Comparison of ENCODE assay signal across 23 cellular contexts in genomic region chr1:36467708-36468455, GRCh38. TPM values are rescaled to one million over a fixed set of nuclear protein-coding genes. Genes with fewer than 3 reads are reported as not detected.
DNase-seq lines count a peak whose midpoint lies in the region; ATAC-seq, FAIRE-seq and TF ChIP-seq lines count a peak whose summit lies in the region.
"Had no signal": no experiment of that assay in that cellular context is flagged by ENCODE, and none has a peak within 500 bp of the region (broad histone marks: within the 10 kb centered on the region; RNA-seq: fewer than 3 reads in every experiment).

No MANE protein-coding gene starts in this region.

- no peak overlapping the region for H3K4me3 ChIP-seq in IMR-90 (ENCODE audit: insufficient read depth, low read depth, low read length)
- no peak overlapping the region for H3K4me3 ChIP-seq in H1 (ENCODE audit: extremely low read depth in 1 of 4, insufficient read depth in 2 of 4, low read depth in 3 of 4, low read length in 4 of 4)
- H3K4me3 ChIP-seq in neuronal stem cell (ENCODE audit: low read length in 2 of 2) = no peak overlapping the region
- H3K4me3 ChIP-seq: BLaER1, SJSA1 had no signal

- CTCF ChIA-PET in IMR-90 (lab: Yijun Ruan, JAX) (no interaction called here), H1 (lab: Charles Lee; ENCODE audit: partially characterized antibody) (interaction anchor here (1.0 kb wide), 1 partner anchor 11 kb away, joined by 3 read pairs; no protein-coding TSS in a partner anchor)

- no peak overlapping the region for H4K8ac ChIP-seq in IMR-90 (ENCODE audit: low read depth in 2 of 2, low read length in 2 of 2)
- H4K8ac ChIP-seq in H1 (ENCODE audit: extremely low read depth, insufficient read depth, low read length) = no peak overlapping the region
- H4K8ac ChIP-seq in neuronal stem cell (ENCODE audit: low read depth, low read length) = no peak overlapping the region

- no peak overlapping the region for H2BK20ac ChIP-seq in IMR-90 (ENCODE audit: low read depth, low read length)
- no peak overlapping the region for H2BK20ac ChIP-seq in H1 (ENCODE audit: low read length)

- H3K4ac ChIP-seq in IMR-90 (ENCODE audit: low read depth, low read length) (no peak overlapping the region), H1 (replicated peaks; ENCODE audit: insufficient read length, low read depth, low read length) (no peak overlapping the region), neuronal stem cell (ENCODE audit: low read length) (no peak overlapping the region)

- H3K23ac ChIP-seq in IMR-90 (ENCODE audit: low read depth, low read length) (no peak overlapping the region), H1 (ENCODE audit: insufficient read length) (no peak overlapping the region), neuronal stem cell (ENCODE audit: low read depth, low read length, poor library complexity) (no peak overlapping the region)

- H3K9ac ChIP-seq in IMR-90 (ENCODE audit: low read depth, low read length) (no peak overlapping the region), H1 (replicated peaks in 1 of 4; ENCODE audit: extremely low read depth in 1 of 4, low read depth in 3 of 4, low read length in 3 of 4) (no peak overlapping the region), neuronal stem cell (ENCODE audit: low read depth, low read length, poor library complexity) (no peak overlapping the region)
- H3K9ac ChIP-seq: BLaER1 had no signal

- no peak overlapping the region for H3K27ac ChIP-seq in IMR-90 (ENCODE audit: insufficient read depth, low read length)
- H3K27ac ChIP-seq in H1 (ENCODE audit: low read depth, low read length) = no peak overlapping the region
- H3K27ac ChIP-seq in neuronal stem cell (replicated peaks; ENCODE audit: low read length) = no peak overlapping the region
- H3K27ac ChIP-seq: BLaER1, SJSA1 had no signal

- no peaks in the 10 kb centered on the region for H3K27me3 Mint-ChIP-seq in stimulated activated memory B cell treated with anti-CD40 and anti-IgM and Interleukin-4, amounts not matched to agents 10 μg/mL and 1 μg/mL and 100 μg/mL, for 72 hours
- H3K27me3 Mint-ChIP-seq: CD4-positive, alpha-beta T cell had no signal

- no peaks in the 10 kb centered on the region for H3K9me3 ChIP-seq in IMR-90 (ENCODE audit: control insufficient read depth, insufficient read depth, low read length)
- no peaks in the 10 kb centered on the region for H3K9me3 ChIP-seq in H1 (ENCODE audit: insufficient read depth in 2 of 2, low read depth in 1 of 2, low read length in 1 of 2)
- no peaks in the 10 kb centered on the region for H3K9me3 ChIP-seq in neuronal stem cell (replicated peaks in 1 of 2; ENCODE audit: control insufficient read depth in 2 of 2, insufficient read depth in 1 of 2, low read depth in 1 of 2, low read length in 2 of 2)
- H3K9me3 ChIP-seq: BLaER1, SJSA1 had no signal

- in situ Hi-C loops in IMR-90 (cut with MboI; ENCODE audit: low sequenced_read_pairs) = loop anchor here (25.0 kb wide), 1 partner anchor 1544 kb away; the partner anchor contains the start of genes FHL3 and UTP11

- H3K4me2 ChIP-seq in IMR-90 (ENCODE audit: low read depth, low read length) (no peak overlapping the region), H1 (ENCODE audit: insufficient read depth in 1 of 2, low read depth in 2 of 2, low read length in 2 of 2) (no peak overlapping the region), neuronal stem cell (ENCODE audit: insufficient read depth, low read length, poor library complexity, severe bottlenecking) (no peak overlapping the region)
- H3K4me2 ChIP-seq: BLaER1 had no signal

- no peak overlapping the region for H2AK5ac ChIP-seq in IMR-90 (ENCODE audit: low read depth, low read length)
- 0 out of 2 replicates have a peak overlapping the region, but pooled peaks have one; percentile 6 for H2AK5ac ChIP-seq in H1 (ENCODE audit: low read depth, low read length)
- H2AK5ac ChIP-seq in neuronal stem cell (ENCODE audit: low read depth, low read length) = peak overlapping the region; percentile 20

- no peak overlapping the region for H3K56ac ChIP-seq in IMR-90 (ENCODE audit: extremely low read depth, insufficient read depth, low read length)
- no peak overlapping the region for H3K56ac ChIP-seq in H1 (replicated peaks; ENCODE audit: insufficient read length, low read depth, low read length)

- peaks cover 6% of the 10 kb centered on the region for H3K36me3 Mint-ChIP-seq in stimulated activated memory B cell treated with anti-CD40 and anti-IgM and Interleukin-4, amounts not matched to agents 10 μg/mL and 1 μg/mL and 100 μg/mL, for 72 hours

- H3K27me3 ChIP-seq in IMR-90 (ENCODE audit: control insufficient read depth, insufficient read depth, low read length) = peaks cover 5% of the 10 kb centered on the region; the same call in 1 of the 2 replicates
- H3K27me3 ChIP-seq in H1 (replicated peaks in 1 of 4; ENCODE audit: control insufficient read depth in 3 of 4, extremely low read depth in 1 of 4, insufficient read depth in 3 of 4, low read length in 3 of 4) = peaks cover 2 to 28% (median 21%) of the 10 kb centered on the region in 4 experiments
- H3K27me3 ChIP-seq in neuronal stem cell (ENCODE audit: control insufficient read depth in 3 of 3, insufficient read depth in 3 of 3, low read depth in 1 of 3, low read length in 3 of 3) = no peaks in the 10 kb centered on the region
- H3K27me3 ChIP-seq: BLaER1, SJSA1 had no signal

- no peak overlapping the region for H3K4me3 Mint-ChIP-seq in stimulated activated memory B cell treated with anti-CD40 and anti-IgM and Interleukin-4, amounts not matched to agents 10 μg/mL and 1 μg/mL and 100 μg/mL, for 72 hours
- H3K4me3 Mint-ChIP-seq: CD4-positive, alpha-beta T cell had no signal

- no peak for DNase-seq in IMR-90
- no peak for DNase-seq in H1 (ENCODE audit: low read depth in 1 of 2, low spot score in 2 of 2)
- DNase-seq in neuronal stem cell (ENCODE audit: low spot score) = no peak
- DNase-seq in OCI-M1 (lab: John Stamatoyannopoulos, UW) = no peak
- no peak for DNase-seq in NCI-H2107 treated with DMSO at 0.1 percent for 48 hours (lab: John Stamatoyannopoulos, UW; ENCODE audit: unreplicated experiment)
- DNase-seq: CD4-positive, alpha-beta T cell; Karpas-422; NCI-H1092 treated with DMSO at 0.1 percent for 48 hours; NCI-H1436; NCI-H187 treated with DMSO at 0.1 percent for 48 hours; NCI-H446; NCI-H526 treated with DMSO at 0.1 percent for 48 hours; Right ventricle myocardium superior; RPMI8226 had no signal

- no peak for ATAC-seq in IMR-90 (ENCODE audit: low read depth)
- ATAC-seq in stimulated activated memory B cell treated with anti-CD40 and anti-IgM and Interleukin-4, amounts not matched to agents 10 μg/mL and 1 μg/mL and 100 μg/mL, for 72 hours = no peak
- ATAC-seq in HG02798 (IDR thresholded peaks at IDR 0.05; ENCODE audit: poor library complexity, unreplicated experiment) = no peak

- H3K4me1 ChIP-seq in IMR-90 (ENCODE audit: control insufficient read depth, insufficient read depth, low read length) (peaks cover 6% of the 10 kb centered on the region), H1 (replicated peaks in 1 of 4; ENCODE audit: control insufficient read depth in 3 of 4, insufficient read depth in 4 of 4, low read length in 3 of 4) (peaks cover 0 to 3% (median 0%) of the 10 kb centered on the region in 4 experiments; a peak in 2 of 7 replicates), neuronal stem cell (ENCODE audit: control insufficient read depth in 2 of 2, insufficient read depth in 1 of 2, low read depth in 1 of 2, low read length in 2 of 2) (peaks cover 8 to 13% of the 10 kb centered on the region in 2 donors)

- H4K5ac ChIP-seq in IMR-90 (ENCODE audit: low read depth, low read length) = no peak overlapping the region
- H4K5ac ChIP-seq in H1 (ENCODE audit: insufficient read length, low read depth, low read length) = no peak overlapping the region

- no peak for FAIRE-seq in H1 (lab: Jason Lieb, UNC)
- FAIRE-seq: A204.1, D721Med, H54 had no signal

- no peak overlapping the region for H2BK12ac ChIP-seq in H1 (ENCODE audit: low read depth, low read length)
- peak overlapping the region; percentile 76 for H2BK12ac ChIP-seq in neuronal stem cell (ENCODE audit: low read length)

- H2BK5ac ChIP-seq in IMR-90 (ENCODE audit: low read depth, low read length, poor library complexity, severe bottlenecking) (no peak overlapping the region), H1 (ENCODE audit: low read depth, low read length) (no peak overlapping the region), neuronal stem cell (ENCODE audit: low read length) (peak overlapping the region; percentile 8)

- H3K14ac ChIP-seq in IMR-90 (replicated peaks; ENCODE audit: low read depth, low read length) (no peak overlapping the region), H1 (ENCODE audit: insufficient read length) (no peak overlapping the region), neuronal stem cell (ENCODE audit: low read length) (no peak overlapping the region)

- dilution Hi-C loops in IMR-90 (cut with HindIII; ENCODE audit: low sequenced_read_pairs, unreplicated experiment) = no loop called here

- intact Hi-C loops in IMR-90 (cut with micrococcal nuclease) = no loop called here

- POLR2A ChIA-PET in IMR-90 (lab: Charles Lee; ENCODE audit: unreplicated experiment) (no interaction called here), H1 (lab: Charles Lee; ENCODE audit: partially characterized antibody) (no interaction called here)

- no peaks in the 10 kb centered on the region for H4K20me1 ChIP-seq in IMR-90 (ENCODE audit: insufficient read depth, low read length)
- H4K20me1 ChIP-seq in H1 (replicated peaks in 1 of 2; ENCODE audit: control insufficient read depth in 1 of 2, insufficient read depth in 2 of 2, low read length in 2 of 2) = no peaks in the 10 kb centered on the region
- H4K20me1 ChIP-seq: BLaER1 had no signal

- H3K79me2 ChIP-seq in H1 (ENCODE audit: control insufficient read depth in 1 of 2, insufficient read depth in 2 of 2, low read length in 2 of 2) = peaks cover 0 to 6% of the 10 kb centered on the region in 2 experiments; a peak in 1 of 4 replicates

- H3K36me3 ChIP-seq in IMR-90 (ENCODE audit: control insufficient read depth, insufficient read depth, low read length) (no peaks in the 10 kb centered on the region), H1 (ENCODE audit: control insufficient read depth in 2 of 4, insufficient read depth in 4 of 4, low read length in 3 of 4) (no peaks in the 10 kb centered on the region), neuronal stem cell (replicated peaks in 1 of 2; ENCODE audit: control insufficient read depth in 2 of 2, insufficient read depth in 2 of 2, low read length in 2 of 2) (no peaks in the 10 kb centered on the region)
- H3K36me3 ChIP-seq: BLaER1, SJSA1 had no signal

- H3K4me1 Mint-ChIP-seq in stimulated activated memory B cell treated with anti-CD40 and anti-IgM and Interleukin-4, amounts not matched to agents 10 μg/mL and 1 μg/mL and 100 μg/mL, for 72 hours = peaks cover 11% of the 10 kb centered on the region

- no peak for TF ChIP-seq RAD21 in IMR-90 (IDR thresholded peaks at IDR 0.05; ENCODE audit: low read length)
- no peak for TF ChIP-seq RAD21 in H1 (IDR thresholded peaks at IDR 0.05 in 1 of 2, conservative IDR thresholded peaks at IDR 0.05 in 1 of 2; ENCODE audit: low read depth in 2 of 2, low read length in 2 of 2)

- H3K9me3 Mint-ChIP-seq in stimulated activated memory B cell treated with anti-CD40 and anti-IgM and Interleukin-4, amounts not matched to agents 10 μg/mL and 1 μg/mL and 100 μg/mL, for 72 hours = no peaks in the 10 kb centered on the region
- H3K9me3 Mint-ChIP-seq: CD4-positive, alpha-beta T cell had no signal

- H4K91ac ChIP-seq in IMR-90 (ENCODE audit: insufficient read depth, low read depth, low read length) (no peak overlapping the region), H1 (replicated peaks; ENCODE audit: insufficient read length, low read length) (no peak overlapping the region), neuronal stem cell (ENCODE audit: low read depth, low read length, poor library complexity) (no peak overlapping the region)

- H3K18ac ChIP-seq in IMR-90 (ENCODE audit: low read depth, low read length) (no peak overlapping the region), H1 (ENCODE audit: extremely low read depth, low read length) (no peak overlapping the region), neuronal stem cell (ENCODE audit: low read length) (peak overlapping the region; percentile 61)

- H3K79me1 ChIP-seq in IMR-90 (ENCODE audit: low read depth in 1 of 2, low read length in 2 of 2) (peaks cover 8% of the 10 kb centered on the region in 2 experiments; a peak in 3 of 4 replicates), H1 (ENCODE audit: low read depth, low read length) (no peaks in the 10 kb centered on the region), neuronal stem cell (ENCODE audit: low read depth, low read length) (no peaks in the 10 kb centered on the region)

- no peak for TF ChIP-seq EP300 in H1 (IDR thresholded peaks at IDR 0.05; ENCODE audit: borderline replicate concordance in 1 of 2, low read depth in 2 of 2, low read length in 2 of 2)

- WGBS in IMR-90 (ENCODE audit: extremely low coverage in 2 of 2, insufficient read length in 1 of 2), 2 experiments = 100% methylated on average over 3 of the region's 10 CpGs; no CpG with 5 or more reads in 1 of the 2 experiments
- WGBS in H1 (ENCODE audit: extremely low coverage in 1 of 2, insufficient coverage in 1 of 2, insufficient read length in 1 of 2, insufficient replicate concordance in 2 of 2, low coverage in 1 of 2, low lambda C conversion rate in 2 of 2, missing lambda C conversion rate in 1 of 2), 2 experiments = 83% methylated on average over 10 of the region's 10 CpGs; no CpG with 5 or more reads in 1 of the 2 experiments
- no CpG with 5 or more reads among the region's 10 CpGs for WGBS in neuronal stem cell (ENCODE audit: extremely low coverage in 2 of 2, insufficient read length in 2 of 2, insufficient replicate concordance in 1 of 2), 2 donors

- peaks cover 4% of the 10 kb centered on the region; the same call in 1 of the 2 replicates for H3K23me2 ChIP-seq in H1 (ENCODE audit: low read depth, low read length)

- H3K9me1 ChIP-seq in IMR-90 (ENCODE audit: insufficient read depth, low read length) = peaks cover 3% of the 10 kb centered on the region; the same call in 1 of the 2 replicates

- H2AK9ac ChIP-seq in IMR-90 (replicated peaks; ENCODE audit: low read depth, low read length, poor library complexity) = peak overlapping the region; percentile 13

- no peak for TF ChIP-seq CTCF in IMR-90 (conservative IDR thresholded peaks at IDR 0.05; ENCODE audit: low read depth, low read length)
- no peak for TF ChIP-seq CTCF in H1 (IDR thresholded peaks at IDR 0.05; ENCODE audit: control extremely low read depth in 1 of 3, insufficient read depth in 1 of 3, low read depth in 1 of 3, low read length in 3 of 3)

- BruUV-seq in IMR-90 (replicated peaks; lab: Mats Ljungman, UMichigan) = no TSS peak

- peak overlapping the region; percentile 61 for H3K27ac Mint-ChIP-seq in stimulated activated memory B cell treated with anti-CD40 and anti-IgM and Interleukin-4, amounts not matched to agents 10 μg/mL and 1 μg/mL and 100 μg/mL, for 72 hours
- H3K27ac Mint-ChIP-seq: CD4-positive, alpha-beta T cell had no signal

- H2BK120ac ChIP-seq in IMR-90 (ENCODE audit: low read depth, low read length) (no peak overlapping the region), H1 (replicated peaks; ENCODE audit: low read depth, low read length) (no peak overlapping the region), neuronal stem cell (ENCODE audit: low read depth, low read length) (no peak overlapping the region)

- no peak overlapping the region for H2BK15ac ChIP-seq in IMR-90 (ENCODE audit: low read depth, low read length)
- H2BK15ac ChIP-seq in H1 (ENCODE audit: low read length) = no peak overlapping the region
- peak overlapping the region; percentile 23 for H2BK15ac ChIP-seq in neuronal stem cell (ENCODE audit: low read length)

- H2AFZ ChIP-seq in IMR-90 (replicated peaks; ENCODE audit: low read length, poor library complexity) (no peak overlapping the region), H1 (ENCODE audit: low read length) (no peak overlapping the region), neuronal stem cell (ENCODE audit: low read length) (no peak overlapping the region)

- TF ChIP-seq POLR2A in IMR-90 (IDR thresholded peaks at IDR 0.05; ENCODE audit: low read depth, low read length) = no peak
- TF ChIP-seq POLR2A in H1 (IDR thresholded peaks at IDR 0.05; ENCODE audit: control extremely low read depth in 1 of 2, low read depth in 2 of 2, low read length in 2 of 2) = no peak

RNA-seq across cellular contexts. Expression of gene MRPS15, which starts 3.7 kb away (rescaled TPM):
- 46.1 and 64.7 TPM in 2 replicates for total RNA-seq in IMR-90 (2012; rRNA removed)
- 66.0 and 77.9 TPM in 2 replicates for polyA plus RNA-seq in IMR-90 (2012; rRNA removed)
- 50.4 and 62.7 TPM in 2 replicates for polyA plus RNA-seq in IMR-90 (2012; cell fraction: cytosol; rRNA removed)
- polyA plus RNA-seq in IMR-90 (2012; cell fraction: nucleus; rRNA removed; ENCODE audit: low replicate concordance) = 17.4 and 42.5 TPM in 2 replicates
- 129 and 130 TPM in 2 replicates for total RNA-seq in H1 (2021; fragmentation: NEBNext Ultra II Directional; extraction: Animal tissue kit (Norgen Biotek cat#: 25700))
- 53.0 and 53.6 TPM in 2 replicates for polyA plus RNA-seq in H1 (2011; rRNA removed)
- polyA plus RNA-seq in H1 (2011; cell fraction: cytosol; rRNA removed) = 93.7 TPM
- 52.9 TPM for polyA plus RNA-seq in H1 (2011; cell fraction: nucleus; rRNA removed)
- 97.0 to 108 TPM (median 100 TPM) in 4 replicates for polyA plus RNA-seq in H1 (2012, experiment 1 of 2)
- polyA plus RNA-seq in H1 (2012, experiment 2 of 2) = 119 TPM
- 161 TPM for polyA plus RNA-seq in H1 (2013, experiment 1 of 2)
- 167 TPM for polyA plus RNA-seq in H1 (2013, experiment 2 of 2)
- 24.3 and 24.6 TPM in 2 replicates for polyA minus RNA-seq in H1 (2011; rRNA and poly(A)+ RNA removed)
- polyA minus RNA-seq in H1 (2011; cell fraction: cytosol; rRNA and poly(A)+ RNA removed) = 27.2 TPM
- polyA minus RNA-seq in H1 (2011; cell fraction: nucleus; rRNA and poly(A)+ RNA removed) = 26.8 TPM
- polyA plus RNA-seq in neuronal stem cell (2013, experiment 1 of 2) = 128 TPM
- polyA plus RNA-seq in neuronal stem cell (2013, experiment 2 of 2) = 126 TPM

RNA-seq across cellular contexts. Expression of gene CSF3R, which starts 14.8 kb away (rescaled TPM):
- not detected in 2 replicates for total RNA-seq in IMR-90 (2012; rRNA removed)
- not detected in 2 replicates for polyA plus RNA-seq in IMR-90 (2012; rRNA removed)
- not detected in 2 replicates for polyA plus RNA-seq in IMR-90 (2012; cell fraction: cytosol; rRNA removed)
- not detected in 2 replicates for polyA plus RNA-seq in IMR-90 (2012; cell fraction: nucleus; rRNA removed; ENCODE audit: low replicate concordance)
- total RNA-seq in H1 (2021; fragmentation: NEBNext Ultra II Directional; extraction: Animal tissue kit (Norgen Biotek cat#: 25700)) = not detected in 2 replicates
- not detected in 2 replicates for polyA plus RNA-seq in H1 (2011; rRNA removed)
- polyA plus RNA-seq in H1 (2011; cell fraction: cytosol; rRNA removed) = not detected
- polyA plus RNA-seq in H1 (2011; cell fraction: nucleus; rRNA removed) = 0.04 TPM
- polyA plus RNA-seq in H1 (2012, experiment 1 of 2) = 0.12 TPM in 1 of 4 replicates, not detected in the others
- polyA plus RNA-seq in H1 (2012, experiment 2 of 2) = not detected
- not detected for polyA plus RNA-seq in H1 (2013, experiment 1 of 2)
- not detected for polyA plus RNA-seq in H1 (2013, experiment 2 of 2)
- polyA minus RNA-seq in H1 (2011; rRNA and poly(A)+ RNA removed) = not detected in 2 replicates
- not detected for polyA minus RNA-seq in H1 (2011; cell fraction: cytosol; rRNA and poly(A)+ RNA removed)
- not detected for polyA minus RNA-seq in H1 (2011; cell fraction: nucleus; rRNA and poly(A)+ RNA removed)
- polyA plus RNA-seq in neuronal stem cell (2013, experiment 1 of 2) = 0.20 TPM
- polyA plus RNA-seq in neuronal stem cell (2013, experiment 2 of 2) = 0.11 TPM
- total RNA-seq: M059J, SJSA1 had no signal
- polyA plus RNA-seq: AG04450 had no signal

RNA-seq across cellular contexts. Expression of gene OSCP1, which starts 17.6 kb away (rescaled TPM):
- 9.4 and 11.8 TPM in 2 replicates for total RNA-seq in IMR-90 (2012; rRNA removed)
- polyA plus RNA-seq in IMR-90 (2012; rRNA removed) (6.3 and 7.8 TPM in 2 replicates), H1 (2011; rRNA removed) (3.2 and 3.3 TPM in 2 replicates)
- 5.9 and 6.6 TPM in 2 replicates for polyA plus RNA-seq in IMR-90 (2012; cell fraction: cytosol; rRNA removed)
- polyA plus RNA-seq in IMR-90 (2012; cell fraction: nucleus; rRNA removed; ENCODE audit: low replicate concordance) = 2.3 and 4.8 TPM in 2 replicates
- 1.4 and 1.8 TPM in 2 replicates for total RNA-seq in H1 (2021; fragmentation: NEBNext Ultra II Directional; extraction: Animal tissue kit (Norgen Biotek cat#: 25700))
- 2.4 TPM for polyA plus RNA-seq in H1 (2011; cell fraction: cytosol; rRNA removed)
- polyA plus RNA-seq in H1 (2011; cell fraction: nucleus; rRNA removed) = 1.9 TPM
- 2.8 to 4.8 TPM (median 4.1 TPM) in 4 replicates for polyA plus RNA-seq in H1 (2012, experiment 1 of 2)
- polyA plus RNA-seq in H1 (2012, experiment 2 of 2) = 3.5 TPM
- polyA plus RNA-seq in H1 (2013, experiment 1 of 2) = 2.0 TPM
- polyA plus RNA-seq in H1 (2013, experiment 2 of 2) = 2.2 TPM
- 1.7 and 4.6 TPM in 2 replicates for polyA minus RNA-seq in H1 (2011; rRNA and poly(A)+ RNA removed)
- 0.81 TPM for polyA minus RNA-seq in H1 (2011; cell fraction: cytosol; rRNA and poly(A)+ RNA removed)
- 4.4 TPM for polyA minus RNA-seq in H1 (2011; cell fraction: nucleus; rRNA and poly(A)+ RNA removed)
- polyA plus RNA-seq in neuronal stem cell (2013, experiment 1 of 2) = 7.2 TPM
- 7.9 TPM for polyA plus RNA-seq in neuronal stem cell (2013, experiment 2 of 2)
